ENCODE assay signal across 8 cellular contexts in genomic region chr17:38896373-38896954, GRCh38. TPM values are rescaled to one million over a fixed set of nuclear protein-coding genes. Genes with fewer than 3 reads are reported as not detected.
DNase-seq lines count a peak whose midpoint lies in the region; ATAC-seq and TF ChIP-seq lines count a peak whose summit lies in the region.
"Had no signal": no experiment of that assay in that cellular context is flagged by ENCODE, and none has a peak within 500 bp of the region (broad histone marks: within the 10 kb centered on the region; RNA-seq: fewer than 3 reads in every experiment).

No MANE protein-coding gene starts in this region.

- peaks cover 43 to 80% of the 10 kb centered on the region in 2 donors for H3K4me1 ChIP-seq in adrenal gland (replicated peaks in 1 of 2)

- no peaks in the 10 kb centered on the region for H3K27me3 ChIP-seq in adrenal gland

- 63 to 76% (median 67%) methylated on average over 13 of the region's 13 CpGs for WGBS in adrenal gland, 4 donors

- no peaks in the 10 kb centered on the region for H3K9me3 Mint-ChIP-seq in stimulated activated naive CD8-positive, alpha-beta T cell treated with anti-CD3 and anti-CD28 coated beads, Interleukin-15, amount 100 ng/mL, for 72 hours

- no peak for ATAC-seq in stimulated activated naive CD8-positive, alpha-beta T cell treated with anti-CD3 and anti-CD28 coated beads, Interleukin-15, amount 100 ng/mL, for 72 hours
- ATAC-seq in HG03135 (IDR thresholded peaks at IDR 0.05; ENCODE audit: unreplicated experiment) (no peak), GM18867 (IDR thresholded peaks at IDR 0.05; ENCODE audit: unreplicated experiment) (no peak)

- H3K4me3 Mint-ChIP-seq in stimulated activated naive CD8-positive, alpha-beta T cell treated with anti-CD3 and anti-CD28 coated beads, Interleukin-15, amount 100 ng/mL, for 72 hours = peak overlapping the region in 1 of 2 donors; percentile 9

- no peak for TF ChIP-seq POLR2A in adrenal gland (IDR thresholded peaks at IDR 0.05)

- TF ChIP-seq CTCF in adrenal gland (IDR thresholded peaks at IDR 0.05) = no peak

- DNase-seq in adrenal gland = peak in 4 of 7 donors; percentile 38 to 72 (median 48)
- DNase-seq in left kidney (ENCODE audit: low read depth, low spot score) = peak; percentile 26
- DNase-seq in stimulated activated naive CD8-positive, alpha-beta T cell treated with anti-CD3 and anti-CD28 coated beads, Interleukin-15, amount 100 ng/mL, for 72 hours = no peak
- DNase-seq in NCI-H187 treated with DMSO at 0.1 percent for 48 hours (lab: John Stamatoyannopoulos, UW) = no peak
- DNase-seq: NCI-H1694 had no signal

- intact Hi-C loops in adrenal gland (cut with DNase I) = no loop called here

- H3K27ac Mint-ChIP-seq in stimulated activated naive CD8-positive, alpha-beta T cell treated with anti-CD3 and anti-CD28 coated beads, Interleukin-15, amount 100 ng/mL, for 72 hours = peak overlapping the region; percentile 46 to 71

- no peak overlapping the region for H3K4me3 ChIP-seq in adrenal gland

- no peaks in the 10 kb centered on the region for H3K9me3 ChIP-seq in KOPT-K1 (ENCODE audit: insufficient read depth, low read length, poor library complexity, severe bottlenecking)
- no peaks in the 10 kb centered on the region for H3K9me3 ChIP-seq in adrenal gland (replicated peaks in 1 of 3)

- H3K36me3 ChIP-seq in KOPT-K1 (ENCODE audit: insufficient read depth, low read length) (peaks cover 65% of the 10 kb centered on the region), adrenal gland (replicated peaks in 1 of 2) (peaks cover 0 to 51% of the 10 kb centered on the region in 2 donors)

- H3K27ac ChIP-seq in KOPT-K1 (ENCODE audit: low read depth, low read length, poor library complexity, severe bottlenecking) (peak overlapping the region; percentile 96), adrenal gland (peak overlapping the region in 2 of 5 donors; percentile 38 to 49)

- no peaks in the 10 kb centered on the region for H3K27me3 Mint-ChIP-seq in stimulated activated naive CD8-positive, alpha-beta T cell treated with anti-CD3 and anti-CD28 coated beads, Interleukin-15, amount 100 ng/mL, for 72 hours

- H3K4me1 Mint-ChIP-seq in stimulated activated naive CD8-positive, alpha-beta T cell treated with anti-CD3 and anti-CD28 coated beads, Interleukin-15, amount 100 ng/mL, for 72 hours = peaks cover 94% of the 10 kb centered on the region

RNA-seq across cellular contexts. Expression of gene LASP1, which starts 26.6 kb away (rescaled TPM):
- total RNA-seq in adrenal gland = 100 to 1,000 TPM in 5 of 8 donors, 10 to 100 TPM in 3; 73.4 to 123 (median 104) TPM
- 10 to 100 TPM; 36.3 to 65.1 (median 43.3) TPM for polyA plus RNA-seq in adrenal gland

RNA-seq across cellular contexts. Expression of gene RPL23, which starts 42.9 kb away (rescaled TPM):
- total RNA-seq in adrenal gland = 1,000 to 10,000 TPM in 6 of 8 donors, 100 to 1,000 TPM in 2; 927 to 1,685 (median 1,368) TPM
- polyA plus RNA-seq in adrenal gland = 1,000 to 10,000 TPM; 2,027 to 3,246 (median 2,815) TPM

Comparison
In these comparisons a context has a peak if more than half of its experiments do, and no peak if none do; other contexts are left out.
1. DNase-seq: peak in adrenal gland (4 of 7) and left kidney (single experiment); none in stimulated activated naive CD8-positive, alpha-beta T cell treated with anti-CD3 and anti-CD28 coated beads, Interleukin-15, amount 100 ng/mL, for 72 hours (0 of 2) and NCI-H187 treated with DMSO at 0.1 percent for 48 hours (single experiment).